ENCODE assay signal across 12 cellular contexts in genomic region chr12:31206038-31206670, GRCh38.
A peak's percentile ranks its signal among the peaks of the same experiment; 100 is the strongest.
DNase-seq lines count a peak whose midpoint lies in the region; ATAC-seq, FAIRE-seq and TF ChIP-seq lines count a peak whose summit lies in the region.
"Had no signal": no experiment of that assay in that cellular context is flagged by ENCODE, and none has a peak within 500 bp of the region (broad histone marks: within the 10 kb centered on the region; RNA-seq: fewer than 3 reads in every experiment).

No MANE protein-coding gene starts in this region.

- DNase-seq in Right ventricle myocardium superior (no peak), cardiac septum (ENCODE audit: low spot score) (no peak), breast epithelium (ENCODE audit: low spot score in 2 of 2) (no peak), urothelium cell line (ENCODE audit: low spot score) (peak; percentile 71), vagina (ENCODE audit: extremely low spot score in 2 of 2) (no peak)
- DNase-seq: activated T-cell treated with anti-CD3 and anti-CD28 coated beads, Interleukin-2, amount 50 U/mL, for 72 hours; natural killer cell; NCI-H2171; T-helper 9 cell had no signal

- no peak overlapping the region for H3K4me3 ChIP-seq in breast epithelium
- H3K4me3 ChIP-seq in iPS-20b (ENCODE audit: low read length), result peak overlapping the region; percentile 40
- H3K4me3 ChIP-seq in vagina, result no peak overlapping the region

- no peak for FAIRE-seq in urothelium cell line (lab: Jason Lieb, UNC)

- intact Hi-C loops in Right ventricle myocardium superior (cut with DNase I), result no loop called here
- intact Hi-C loops in cardiac septum (cut with DNase I), result no loop called here
- intact Hi-C loops in breast epithelium (cut with DNase I; ENCODE audit: low total_unique reads), result no loop called here
- intact Hi-C loops in vagina (cut with DNase I), result loop anchor here (5.0 kb wide), 1 partner anchor 1016 kb away; no protein-coding TSS in a partner anchor

- ATAC-seq in Right ventricle myocardium superior (ENCODE audit: poor library complexity) (peak; percentile 85), HG03280 (IDR thresholded peaks at IDR 0.05; ENCODE audit: unreplicated experiment) (no peak), GM18511 (IDR thresholded peaks at IDR 0.05; ENCODE audit: unreplicated experiment) (no peak)
- ATAC-seq: activated T-cell treated with anti-CD3 and anti-CD28 coated beads, Interleukin-2, amount 50 U/mL, for 72 hours; natural killer cell had no signal

- H3K27me3 ChIP-seq in breast epithelium, result no peaks in the 10 kb centered on the region
- H3K27me3 ChIP-seq in iPS-20b (ENCODE audit: insufficient read depth, low read length), result no peaks in the 10 kb centered on the region
- H3K27me3 ChIP-seq in vagina, result no peaks in the 10 kb centered on the region

- H3K4me1 ChIP-seq in breast epithelium (peaks cover 0 to 4% of the 10 kb centered on the region in 2 donors), iPS-20b (ENCODE audit: insufficient read depth, low read length) (peaks cover 32% of the 10 kb centered on the region), vagina (peaks cover 13% of the 10 kb centered on the region)

- TF ChIP-seq CTCF in breast epithelium (IDR thresholded peaks at IDR 0.05), result no peak
- TF ChIP-seq CTCF in vagina (IDR thresholded peaks at IDR 0.05), result no peak

- H3K9me3 ChIP-seq in breast epithelium (no peaks in the 10 kb centered on the region), iPS-20b (ENCODE audit: insufficient read depth, low read depth, low read length) (peaks cover 2% of the 10 kb centered on the region; the same call in 1 of the 2 replicates), vagina (no peaks in the 10 kb centered on the region)

- H3K27ac ChIP-seq in breast epithelium, result peak overlapping the region; percentile 74 to 76
- H3K27ac ChIP-seq in iPS-20b (ENCODE audit: low read length), result no peak overlapping the region
- no peak overlapping the region for H3K27ac ChIP-seq in vagina

- H3K9ac ChIP-seq in iPS-20b (ENCODE audit: low read depth, low read length), result peak overlapping the region; percentile 35; the same call in 1 of the 2 replicates

- TF ChIP-seq POLR2A in breast epithelium (IDR thresholded peaks at IDR 0.05) (no peak), vagina (IDR thresholded peaks at IDR 0.05) (no peak)

- H3K36me3 ChIP-seq in breast epithelium (no peaks in the 10 kb centered on the region), iPS-20b (ENCODE audit: insufficient read depth, low read depth, low read length) (no peaks in the 10 kb centered on the region), vagina (no peaks in the 10 kb centered on the region)

Comparison
In these comparisons a context has a peak if more than half of its experiments do, and no peak if none do; other contexts are left out.
1. H3K27ac ChIP-seq: peak in breast epithelium (2 of 2); none in iPS-20b (single experiment) and vagina (single experiment).